ENCODE assay signal across 1 cellular context in the genomic region with DNA sequence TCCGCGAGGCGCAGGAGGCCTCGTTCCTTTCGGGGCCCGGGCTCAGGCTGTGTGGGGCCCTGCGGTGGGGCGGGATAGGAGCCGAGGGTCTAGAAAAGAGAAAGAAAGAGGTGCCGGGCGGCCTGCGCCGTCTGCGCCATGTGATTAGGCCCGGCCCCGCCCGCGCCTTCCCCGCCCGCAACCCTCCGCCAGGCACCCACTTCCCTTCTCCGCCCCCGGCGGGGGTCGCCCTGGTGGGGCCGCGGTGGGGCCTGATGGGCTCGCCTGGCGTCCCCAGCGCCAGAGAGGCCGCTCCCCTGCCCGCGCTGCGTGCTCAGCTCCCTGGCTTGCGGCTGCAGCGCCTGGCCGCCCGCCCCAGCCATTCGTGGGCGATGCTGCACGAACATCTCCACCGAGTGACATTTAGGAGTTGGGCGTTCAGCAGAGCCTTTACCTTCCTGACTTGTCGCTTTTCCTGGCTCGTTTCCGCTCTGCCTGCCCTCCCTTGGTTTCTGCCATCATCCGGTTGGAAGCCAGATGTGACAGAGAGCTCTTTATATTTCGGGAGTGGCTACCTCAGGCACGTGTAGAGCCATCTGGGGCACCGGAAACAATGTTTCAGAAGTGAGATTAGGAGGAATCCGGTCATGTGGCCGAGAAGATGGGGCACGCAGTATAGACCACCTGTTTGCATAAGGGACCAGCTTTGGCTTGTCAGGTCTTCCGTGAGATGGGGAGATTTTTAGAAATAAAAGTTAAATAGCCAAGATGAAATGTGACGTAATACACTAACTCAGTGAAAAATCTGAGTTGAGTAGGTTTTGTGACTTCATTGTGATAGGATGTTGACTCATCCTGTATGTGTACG.
TF ChIP-seq lines count a peak whose summit lies in the region.

No MANE protein-coding gene starts in this region.

TF ChIP-seq in HepG2, 621 proteins besides CTCF, POLR2A, EP300 and RAD21 (continued from another document and continues in another):
- TF ChIP-seq, protein P1, sequence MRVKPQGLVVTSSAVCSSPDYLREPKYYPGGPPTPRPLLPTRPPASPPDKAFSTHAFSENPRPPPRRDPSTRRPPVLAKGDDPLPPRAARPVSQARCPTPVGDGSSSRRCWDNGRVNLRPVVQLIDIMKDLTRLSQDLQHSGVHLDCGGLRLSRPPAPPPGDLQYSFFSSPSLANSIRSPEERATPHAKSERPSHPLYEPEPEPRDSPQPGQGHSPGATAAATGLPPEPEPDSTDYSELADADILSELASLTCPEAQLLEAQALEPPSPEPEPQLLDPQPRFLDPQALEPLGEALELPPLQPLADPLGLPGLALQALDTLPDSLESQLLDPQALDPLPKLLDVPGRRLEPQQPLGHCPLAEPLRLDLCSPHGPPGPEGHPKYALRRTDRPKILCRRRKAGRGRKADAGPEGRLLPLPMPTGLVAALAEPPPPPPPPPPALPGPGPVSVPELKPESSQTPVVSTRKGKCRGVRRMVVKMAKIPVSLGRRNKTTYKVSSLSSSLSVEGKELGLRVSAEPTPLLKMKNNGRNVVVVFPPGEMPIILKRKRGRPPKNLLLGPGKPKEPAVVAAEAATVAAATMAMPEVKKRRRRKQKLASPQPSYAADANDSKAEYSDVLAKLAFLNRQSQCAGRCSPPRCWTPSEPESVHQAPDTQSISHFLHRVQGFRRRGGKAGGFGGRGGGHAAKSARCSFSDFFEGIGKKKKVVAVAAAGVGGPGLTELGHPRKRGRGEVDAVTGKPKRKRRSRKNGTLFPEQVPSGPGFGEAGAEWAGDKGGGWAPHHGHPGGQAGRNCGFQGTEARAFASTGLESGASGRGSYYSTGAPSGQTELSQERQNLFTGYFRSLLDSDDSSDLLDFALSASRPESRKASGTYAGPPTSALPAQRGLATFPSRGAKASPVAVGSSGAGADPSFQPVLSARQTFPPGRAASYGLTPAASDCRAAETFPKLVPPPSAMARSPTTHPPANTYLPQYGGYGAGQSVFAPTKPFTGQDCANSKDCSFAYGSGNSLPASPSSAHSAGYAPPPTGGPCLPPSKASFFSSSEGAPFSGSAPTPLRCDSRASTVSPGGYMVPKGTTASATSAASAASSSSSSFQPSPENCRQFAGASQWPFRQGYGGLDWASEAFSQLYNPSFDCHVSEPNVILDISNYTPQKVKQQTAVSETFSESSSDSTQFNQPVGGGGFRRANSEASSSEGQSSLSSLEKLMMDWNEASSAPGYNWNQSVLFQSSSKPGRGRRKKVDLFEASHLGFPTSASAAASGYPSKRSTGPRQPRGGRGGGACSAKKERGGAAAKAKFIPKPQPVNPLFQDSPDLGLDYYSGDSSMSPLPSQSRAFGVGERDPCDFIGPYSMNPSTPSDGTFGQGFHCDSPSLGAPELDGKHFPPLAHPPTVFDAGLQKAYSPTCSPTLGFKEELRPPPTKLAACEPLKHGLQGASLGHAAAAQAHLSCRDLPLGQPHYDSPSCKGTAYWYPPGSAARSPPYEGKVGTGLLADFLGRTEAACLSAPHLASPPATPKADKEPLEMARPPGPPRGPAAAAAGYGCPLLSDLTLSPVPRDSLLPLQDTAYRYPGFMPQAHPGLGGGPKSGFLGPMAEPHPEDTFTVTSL (CRISPR knock-in tag; IDR thresholded peaks at IDR 0.05; ENCODE audit: borderline replicate concordance), result no peak; the same call in 1 of the 2 replicates
- TF ChIP-seq CHCHD3 (CRISPR knock-in tag; IDR thresholded peaks at IDR 0.05) (0 out of 2 replicates have a peak, but pooled peaks have one; percentile 77), SUZ12 (IDR thresholded peaks at IDR 0.05; ENCODE audit: low read depth, low read length) (no peak), MEIS1 (CRISPR knock-in tag; IDR thresholded peaks at IDR 0.05; ENCODE audit: borderline replicate concordance) (0 out of 2 replicates have a peak, but pooled peaks have one; percentile 68), SMARCC2 (IDR thresholded peaks at IDR 0.05) (no peak), GPN1 (CRISPR knock-in tag; IDR thresholded peaks at IDR 0.05; ENCODE audit: borderline replicate concordance) (no peak), TBX3 (IDR thresholded peaks at IDR 0.05; ENCODE audit: borderline replicate concordance) (no peak; the same call in 1 of the 2 replicates), SNAI1 (CRISPR knock-in tag; IDR thresholded peaks at IDR 0.05; ENCODE audit: borderline replicate concordance) (no peak), SMAD1 (CRISPR knock-in tag; IDR thresholded peaks at IDR 0.05; ENCODE audit: borderline replicate concordance, low read depth) (no peak; the same call in 1 of the 2 replicates), ZFX (CRISPR knock-in tag; IDR thresholded peaks at IDR 0.05; ENCODE audit: low read depth) (peak; percentile 82), RARG (CRISPR knock-in tag; IDR thresholded peaks at IDR 0.05; ENCODE audit: low read depth) (no peak), KDM5B (CRISPR knock-in tag; IDR thresholded peaks at IDR 0.05; ENCODE audit: borderline replicate concordance) (peak; percentile 75; the same call in 1 of the 2 replicates), ZNF253 (CRISPR knock-in tag; IDR thresholded peaks at IDR 0.05; ENCODE audit: borderline replicate concordance) (no peak), ELF4 (CRISPR knock-in tag; IDR thresholded peaks at IDR 0.05; ENCODE audit: borderline replicate concordance) (no peak), ZNF17 (CRISPR knock-in tag; IDR thresholded peaks at IDR 0.05) (no peak), ZNF280B (CRISPR knock-in tag; IDR thresholded peaks at IDR 0.05; ENCODE audit: borderline replicate concordance) (peak; percentile 60; the same call in 1 of the 2 replicates), RBAK (CRISPR knock-in tag; IDR thresholded peaks at IDR 0.05) (no peak), ATAD3A (CRISPR knock-in tag; IDR thresholded peaks at IDR 0.05) (no peak), BHLHE40 (IDR thresholded peaks at IDR 0.05; ENCODE audit: low read length) (peak; percentile 89), WIZ (CRISPR knock-in tag; IDR thresholded peaks at IDR 0.05) (no peak), ZBTB1 (CRISPR knock-in tag; IDR thresholded peaks at IDR 0.05; ENCODE audit: borderline replicate concordance) (no peak), PRDM10 (CRISPR knock-in tag; IDR thresholded peaks at IDR 0.05; ENCODE audit: low read depth) (no peak), PRPF4 (IDR thresholded peaks at IDR 0.05; ENCODE audit: low read depth, low read length, poor library complexity, severe bottlenecking) (no peak), NR3C1 (CRISPR knock-in tag; IDR thresholded peaks at IDR 0.05) (no peak), ZNF589 (CRISPR knock-in tag; conservative IDR thresholded peaks at IDR 0.05) (no peak), ZNF563 (CRISPR knock-in tag; IDR thresholded peaks at IDR 0.05) (no peak)
- TF ChIP-seq, protein P2, sequence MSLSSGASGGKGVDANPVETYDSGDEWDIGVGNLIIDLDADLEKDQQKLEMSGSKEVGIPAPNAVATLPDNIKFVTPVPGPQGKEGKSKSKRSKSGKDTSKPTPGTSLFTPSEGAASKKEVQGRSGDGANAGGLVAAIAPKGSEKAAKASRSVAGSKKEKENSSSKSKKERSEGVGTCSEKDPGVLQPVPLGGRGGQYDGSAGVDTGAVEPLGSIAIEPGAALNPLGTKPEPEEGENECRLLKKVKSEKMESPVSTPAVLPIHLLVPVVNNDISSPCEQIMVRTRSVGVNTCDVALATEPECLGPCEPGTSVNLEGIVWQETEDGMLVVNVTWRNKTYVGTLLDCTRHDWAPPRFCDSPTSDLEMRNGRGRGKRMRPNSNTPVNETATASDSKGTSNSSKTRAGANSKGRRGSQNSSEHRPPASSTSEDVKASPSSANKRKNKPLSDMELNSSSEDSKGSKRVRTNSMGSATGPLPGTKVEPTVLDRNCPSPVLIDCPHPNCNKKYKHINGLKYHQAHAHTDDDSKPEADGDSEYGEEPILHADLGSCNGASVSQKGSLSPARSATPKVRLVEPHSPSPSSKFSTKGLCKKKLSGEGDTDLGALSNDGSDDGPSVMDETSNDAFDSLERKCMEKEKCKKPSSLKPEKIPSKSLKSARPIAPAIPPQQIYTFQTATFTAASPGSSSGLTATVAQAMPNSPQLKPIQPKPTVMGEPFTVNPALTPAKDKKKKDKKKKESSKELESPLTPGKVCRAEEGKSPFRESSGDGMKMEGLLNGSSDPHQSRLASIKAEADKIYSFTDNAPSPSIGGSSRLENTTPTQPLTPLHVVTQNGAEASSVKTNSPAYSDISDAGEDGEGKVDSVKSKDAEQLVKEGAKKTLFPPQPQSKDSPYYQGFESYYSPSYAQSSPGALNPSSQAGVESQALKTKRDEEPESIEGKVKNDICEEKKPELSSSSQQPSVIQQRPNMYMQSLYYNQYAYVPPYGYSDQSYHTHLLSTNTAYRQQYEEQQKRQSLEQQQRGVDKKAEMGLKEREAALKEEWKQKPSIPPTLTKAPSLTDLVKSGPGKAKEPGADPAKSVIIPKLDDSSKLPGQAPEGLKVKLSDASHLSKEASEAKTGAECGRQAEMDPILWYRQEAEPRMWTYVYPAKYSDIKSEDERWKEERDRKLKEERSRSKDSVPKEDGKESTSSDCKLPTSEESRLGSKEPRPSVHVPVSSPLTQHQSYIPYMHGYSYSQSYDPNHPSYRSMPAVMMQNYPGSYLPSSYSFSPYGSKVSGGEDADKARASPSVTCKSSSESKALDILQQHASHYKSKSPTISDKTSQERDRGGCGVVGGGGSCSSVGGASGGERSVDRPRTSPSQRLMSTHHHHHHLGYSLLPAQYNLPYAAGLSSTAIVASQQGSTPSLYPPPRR (CRISPR knock-in tag; IDR thresholded peaks at IDR 0.05; ENCODE audit: borderline replicate concordance), result no peak; the same call in 1 of the 2 replicates
- TF ChIP-seq, protein P3, sequence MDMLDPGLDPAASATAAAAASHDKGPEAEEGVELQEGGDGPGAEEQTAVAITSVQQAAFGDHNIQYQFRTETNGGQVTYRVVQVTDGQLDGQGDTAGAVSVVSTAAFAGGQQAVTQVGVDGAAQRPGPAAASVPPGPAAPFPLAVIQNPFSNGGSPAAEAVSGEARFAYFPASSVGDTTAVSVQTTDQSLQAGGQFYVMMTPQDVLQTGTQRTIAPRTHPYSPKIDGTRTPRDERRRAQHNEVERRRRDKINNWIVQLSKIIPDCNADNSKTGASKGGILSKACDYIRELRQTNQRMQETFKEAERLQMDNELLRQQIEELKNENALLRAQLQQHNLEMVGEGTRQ (IDR thresholded peaks at IDR 0.05; ENCODE audit: low read depth, low read length), result peak; percentile 61
- TF ChIP-seq, protein P3 (CRISPR knock-in tag; IDR thresholded peaks at IDR 0.05; ENCODE audit: borderline replicate concordance), result peak; percentile 67; the same call in 1 of the 2 replicates
- TF ChIP-seq, protein P4, sequence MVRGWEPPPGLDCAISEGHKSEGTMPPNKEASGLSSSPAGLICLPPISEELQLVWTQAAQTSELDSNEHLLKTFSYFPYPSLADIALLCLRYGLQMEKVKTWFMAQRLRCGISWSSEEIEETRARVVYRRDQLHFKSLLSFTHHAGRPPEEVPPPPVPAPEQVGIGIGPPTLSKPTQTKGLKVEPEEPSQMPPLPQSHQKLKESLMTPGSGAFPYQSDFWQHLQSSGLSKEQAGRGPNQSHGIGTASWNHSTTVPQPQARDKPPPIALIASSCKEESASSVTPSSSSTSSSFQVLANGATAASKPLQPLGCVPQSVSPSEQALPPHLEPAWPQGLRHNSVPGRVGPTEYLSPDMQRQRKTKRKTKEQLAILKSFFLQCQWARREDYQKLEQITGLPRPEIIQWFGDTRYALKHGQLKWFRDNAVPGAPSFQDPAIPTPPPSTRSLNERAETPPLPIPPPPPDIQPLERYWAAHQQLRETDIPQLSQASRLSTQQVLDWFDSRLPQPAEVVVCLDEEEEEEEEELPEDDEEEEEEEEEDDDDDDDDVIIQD (CRISPR knock-in tag; IDR thresholded peaks at IDR 0.05; ENCODE audit: low read depth), result no peak; the same call in none of the 2 replicates
